In genomic region chr1:102852583-102852982, GRCh38 we compare ENCODE assay signal across 14 cellular contexts.
DNase-seq lines count a peak whose midpoint lies in the region; ATAC-seq and TF ChIP-seq lines count a peak whose summit lies in the region.
"Had no signal": no experiment of that assay in that cellular context is flagged by ENCODE, and none has a peak within 500 bp of the region (broad histone marks: within the 10 kb centered on the region; RNA-seq: fewer than 3 reads in every experiment).

No MANE protein-coding gene starts in this region.

- H4K20me1 ChIP-seq in H9 (ENCODE audit: control insufficient read depth, insufficient read depth, insufficient read length) (no peaks in the 10 kb centered on the region), SK-N-SH (ENCODE audit: insufficient read depth) (no peaks in the 10 kb centered on the region)

- H2BK120ac ChIP-seq in H9 (ENCODE audit: low read depth, low read length, poor library complexity, severe bottlenecking), result no peak overlapping the region

- DNase-seq in H9, result no peak
- DNase-seq in SK-N-SH, result peak; percentile 21
- no peak for DNase-seq in fibroblast of villous mesenchyme (ENCODE audit: low read depth)
- peak; percentile 16 for DNase-seq in superior temporal gyrus (ENCODE audit: extremely low spot score)
- DNase-seq in activated CD4-positive, alpha-beta T cell treated with anti-CD3 and anti-CD28 coated beads for 36 hours, result no peak
- DNase-seq in activated T-helper 1 cell treated with anti-CD3 and anti-CD28 coated beads, Interleukin-12 subunit alpha, Interleukin-12 subunit beta, Interleukin-2, Interleukin-4 antibody, amounts not matched to agents 30 ng/mL and 10 ng/mL and 1 ng/mL, durations not matched to agents 14 hours and 24 hours and 36 hours (ENCODE audit: low spot score), result no peak
- DNase-seq: activated CD4-positive, alpha-beta T cell treated with anti-CD3 and anti-CD28 coated beads, Interleukin-2, amount 10 ng/mL, durations not matched to agents 7 days and 5 days; activated naive CD4-positive, alpha-beta T cell treated with Interleukin-2 at 50 U/mL for 16 hours; CD4-positive, alpha-beta T cell; esophagus squamous epithelium; sigmoid colon; stimulated activated CD4-positive, alpha-beta T cell treated with anti-CD3 and anti-CD28 coated beads, Interleukin-4, amount 100 ng/mL, for 24 hours; stimulated activated CD8-positive, alpha-beta memory T cell treated with anti-CD3 and anti-CD28 coated beads, Interleukin-4, amount 100 ng/mL, for 48 hours had no signal

- POLR2A ChIA-PET in SK-N-SH (lab: Yijun Ruan, JAX), result no interaction called here
- POLR2A ChIA-PET in activated CD4-positive, alpha-beta T cell treated with anti-CD3 and anti-CD28 coated beads for 36 hours (lab: Charles Lee), result no interaction called here

- H3K9ac ChIP-seq in H9 (ENCODE audit: extremely low read depth, insufficient read length, low read length) (no peak overlapping the region), SK-N-SH (no peak overlapping the region)

- H3K27ac Mint-ChIP-seq in H9, result no peak overlapping the region
- no peak overlapping the region for H3K27ac Mint-ChIP-seq in activated CD4-positive, alpha-beta T cell treated with anti-CD3 and anti-CD28 coated beads for 36 hours
- no peak overlapping the region for H3K27ac Mint-ChIP-seq in activated T-helper 1 cell treated with anti-CD3 and anti-CD28 coated beads, Interleukin-12 subunit alpha, Interleukin-12 subunit beta, Interleukin-2, Interleukin-4 antibody, amounts not matched to agents 30 ng/mL and 10 ng/mL and 1 ng/mL, durations not matched to agents 14 hours and 24 hours and 36 hours
- H3K27ac Mint-ChIP-seq: activated CD4-positive, alpha-beta T cell treated with anti-CD3 and anti-CD28 coated beads, Interleukin-2, amount 10 ng/mL, durations not matched to agents 7 days and 5 days; CD4-positive, alpha-beta T cell had no signal

- CTCF ChIA-PET in SK-N-SH (lab: Yijun Ruan, JAX), result interaction anchor here (0.9 kb wide), 1 partner anchor 9 kb away, joined by 3 read pairs; no protein-coding TSS in a partner anchor
- CTCF ChIA-PET in activated CD4-positive, alpha-beta T cell treated with anti-CD3 and anti-CD28 coated beads for 36 hours (lab: Charles Lee), result no interaction called here

- ATAC-seq in activated CD4-positive, alpha-beta T cell treated with anti-CD3 and anti-CD28 coated beads for 36 hours, result no peak
- ATAC-seq in HG02840 (IDR thresholded peaks at IDR 0.05; ENCODE audit: low FRiP score, unreplicated experiment), result no peak

- H3K14ac ChIP-seq in H9 (ENCODE audit: insufficient read depth, low read length), result no peak overlapping the region

- no peak overlapping the region for H2BK5ac ChIP-seq in H9 (ENCODE audit: insufficient read length, low read length)

- no peak overlapping the region for H3K56ac ChIP-seq in H9 (ENCODE audit: insufficient read length, low read depth, low read length)

- no peaks in the 10 kb centered on the region for H3K79me1 ChIP-seq in H9 (ENCODE audit: insufficient read depth, low read depth, low read length, poor library complexity, severe bottlenecking)

- peaks cover 0 to 4% of the 10 kb centered on the region in 2 experiments for H3K36me3 ChIP-seq in SK-N-SH (replicated peaks in 1 of 2; ENCODE audit: control insufficient read depth in 1 of 2, insufficient read depth in 2 of 2, low read length in 1 of 2)
- H3K36me3 ChIP-seq: esophagus squamous epithelium, sigmoid colon had no signal

- no peak overlapping the region for H4K8ac ChIP-seq in H9 (replicated peaks; ENCODE audit: insufficient read length, low read depth, low read length)

- no peak overlapping the region for H3K4ac ChIP-seq in H9 (ENCODE audit: low read depth, low read length)

- H4K5ac ChIP-seq in H9 (ENCODE audit: insufficient read length, low read depth, low read length), result no peak overlapping the region

- H3K4me2 ChIP-seq in H9 (ENCODE audit: insufficient read depth, insufficient read length, low read length) (no peak overlapping the region), SK-N-SH (0 out of 2 replicates have a peak overlapping the region, but pooled peaks have one; percentile 8)

- no peaks in the 10 kb centered on the region for H3K9me2 ChIP-seq in SK-N-SH

- H3K79me2 ChIP-seq in H9 (ENCODE audit: insufficient read depth, low read length) (no peaks in the 10 kb centered on the region), SK-N-SH (ENCODE audit: insufficient read depth) (no peaks in the 10 kb centered on the region)

- no peaks in the 10 kb centered on the region for H3K4me1 ChIP-seq in H9 (ENCODE audit: insufficient read depth, low read length)
- no peaks in the 10 kb centered on the region; a peak in 1 of 4 replicates for H3K4me1 ChIP-seq in SK-N-SH (ENCODE audit: control insufficient read depth in 1 of 2, insufficient read depth in 2 of 2, low read depth in 1 of 2, low read length in 1 of 2)
- H3K4me1 ChIP-seq: esophagus squamous epithelium, sigmoid colon had no signal

- intact Hi-C loops in activated CD4-positive, alpha-beta T cell treated with anti-CD3 and anti-CD28 coated beads for 36 hours (cut with DNase I, micrococcal nuclease), result no loop called here
- intact Hi-C loops in activated T-helper 1 cell treated with anti-CD3 and anti-CD28 coated beads, Interleukin-12 subunit alpha, Interleukin-12 subunit beta, Interleukin-2, Interleukin-4 antibody, amounts not matched to agents 30 ng/mL and 10 ng/mL and 1 ng/mL, durations not matched to agents 14 hours and 24 hours and 36 hours (cut with micrococcal nuclease), result no loop called here

- H3K27ac ChIP-seq in H9 (ENCODE audit: insufficient read length, low read depth, low read length), result no peak overlapping the region
- no peak overlapping the region for H3K27ac ChIP-seq in SK-N-SH (ENCODE audit: low read depth in 2 of 2, low read length in 1 of 2)
- H3K27ac ChIP-seq: esophagus squamous epithelium, sigmoid colon had no signal

- no peak overlapping the region for H2AK5ac ChIP-seq in H9 (ENCODE audit: insufficient read length, low read length)

- TF ChIP-seq CTCF in H9 (conservative IDR thresholded peaks at IDR 0.05) (peak; percentile 18; the same call in 1 of the 3 replicates), SK-N-SH (IDR thresholded peaks at IDR 0.05) (peak; percentile 37), fibroblast of villous mesenchyme (IDR thresholded peaks at IDR 0.05; ENCODE audit: insufficient read depth, low read depth, low read length) (peak; percentile 35)

- H2BK20ac ChIP-seq in H9 (ENCODE audit: low read depth, low read length, poor library complexity, severe bottlenecking), result no peak overlapping the region

- peaks cover 13% of the 10 kb centered on the region for H3F3A ChIP-seq in SK-N-SH (replicated peaks; ENCODE audit: insufficient read depth)

- H3K23me2 ChIP-seq in H9 (ENCODE audit: insufficient read length, low read depth, low read length, poor library complexity, severe bottlenecking), result no peaks in the 10 kb centered on the region

- H3K4me3 ChIP-seq in SK-N-SH (ENCODE audit: low read depth in 2 of 2, low read length in 1 of 2), result no peak overlapping the region
- no peak overlapping the region for H3K4me3 ChIP-seq in fibroblast of villous mesenchyme (ENCODE audit: low read depth, low read length)
- H3K4me3 ChIP-seq: esophagus squamous epithelium, sigmoid colon had no signal

- H2BK15ac ChIP-seq in H9 (ENCODE audit: low read depth, low read length), result no peak overlapping the region

- no peak for TF ChIP-seq EP300 in SK-N-SH (IDR thresholded peaks at IDR 0.05; ENCODE audit: borderline replicate concordance in 1 of 2, low read depth in 1 of 2, low read length in 1 of 2)

- no peak overlapping the region for H3K4me3 Mint-ChIP-seq in H9
- no peak overlapping the region for H3K4me3 Mint-ChIP-seq in activated CD4-positive, alpha-beta T cell treated with anti-CD3 and anti-CD28 coated beads for 36 hours
- H3K4me3 Mint-ChIP-seq in activated T-helper 1 cell treated with anti-CD3 and anti-CD28 coated beads, Interleukin-12 subunit alpha, Interleukin-12 subunit beta, Interleukin-2, Interleukin-4 antibody, amounts not matched to agents 30 ng/mL and 10 ng/mL and 1 ng/mL, durations not matched to agents 14 hours and 24 hours and 36 hours, result no peak overlapping the region
- H3K4me3 Mint-ChIP-seq: activated CD4-positive, alpha-beta T cell treated with anti-CD3 and anti-CD28 coated beads, Interleukin-2, amount 10 ng/mL, durations not matched to agents 7 days and 5 days; CD4-positive, alpha-beta T cell had no signal

- no peak overlapping the region for H3K23ac ChIP-seq in H9 (ENCODE audit: insufficient read length, low read depth, low read length)

- H2AFZ ChIP-seq in H9 (ENCODE audit: low read length) (no peak overlapping the region), SK-N-SH (ENCODE audit: low read depth) (no peak overlapping the region; the same call in 1 of the 2 replicates)

- H3K9me3 ChIP-seq in H9 (ENCODE audit: control insufficient read depth, low read depth, low read length), result no peaks in the 10 kb centered on the region
- H3K9me3 ChIP-seq in SK-N-SH, result peaks cover 8% of the 10 kb centered on the region; the same call in 1 of the 2 replicates
- H3K9me3 ChIP-seq: sigmoid colon had no signal

- no peaks in the 10 kb centered on the region for H3K27me3 Mint-ChIP-seq in H9 (ENCODE audit: low read depth)
- no peaks in the 10 kb centered on the region for H3K27me3 Mint-ChIP-seq in activated CD4-positive, alpha-beta T cell treated with anti-CD3 and anti-CD28 coated beads for 36 hours
- no peaks in the 10 kb centered on the region for H3K27me3 Mint-ChIP-seq in activated T-helper 1 cell treated with anti-CD3 and anti-CD28 coated beads, Interleukin-12 subunit alpha, Interleukin-12 subunit beta, Interleukin-2, Interleukin-4 antibody, amounts not matched to agents 30 ng/mL and 10 ng/mL and 1 ng/mL, durations not matched to agents 14 hours and 24 hours and 36 hours (ENCODE audit: insufficient read depth)
- H3K27me3 Mint-ChIP-seq: activated CD4-positive, alpha-beta T cell treated with anti-CD3 and anti-CD28 coated beads, Interleukin-2, amount 10 ng/mL, durations not matched to agents 7 days and 5 days; CD4-positive, alpha-beta T cell had no signal

- no peak overlapping the region for H3T11ph ChIP-seq in H9 (ENCODE audit: low read length)

- peak; percentile 39 for TF ChIP-seq RAD21 in SK-N-SH (IDR thresholded peaks at IDR 0.05; ENCODE audit: low read length)

- H3K27me3 ChIP-seq in H9 (ENCODE audit: insufficient read depth, low read length), result no peaks in the 10 kb centered on the region
- no peaks in the 10 kb centered on the region for H3K27me3 ChIP-seq in SK-N-SH (ENCODE audit: insufficient read depth)
- H3K27me3 ChIP-seq: esophagus squamous epithelium, sigmoid colon had no signal

- H4K91ac ChIP-seq in H9 (ENCODE audit: insufficient read length, low read depth, low read length), result no peak overlapping the region

- 0 out of 4 replicates have a peak, but pooled peaks cover 0 to 2% of the 10 kb centered on the region in 2 experiments for H3K4me1 Mint-ChIP-seq in H9
- H3K4me1 Mint-ChIP-seq in activated CD4-positive, alpha-beta T cell treated with anti-CD3 and anti-CD28 coated beads for 36 hours, result no peaks in the 10 kb centered on the region
- no peaks in the 10 kb centered on the region for H3K4me1 Mint-ChIP-seq in activated T-helper 1 cell treated with anti-CD3 and anti-CD28 coated beads, Interleukin-12 subunit alpha, Interleukin-12 subunit beta, Interleukin-2, Interleukin-4 antibody, amounts not matched to agents 30 ng/mL and 10 ng/mL and 1 ng/mL, durations not matched to agents 14 hours and 24 hours and 36 hours (ENCODE audit: low read depth)
- H3K4me1 Mint-ChIP-seq: activated CD4-positive, alpha-beta T cell treated with anti-CD3 and anti-CD28 coated beads, Interleukin-2, amount 10 ng/mL, durations not matched to agents 7 days and 5 days had no signal

- peaks cover 31 to 33% of the 10 kb centered on the region in 2 experiments for H3K9me3 Mint-ChIP-seq in H9
- H3K9me3 Mint-ChIP-seq in activated CD4-positive, alpha-beta T cell treated with anti-CD3 and anti-CD28 coated beads for 36 hours (ENCODE audit: low read depth), result peaks cover 12% of the 10 kb centered on the region
- H3K9me3 Mint-ChIP-seq in activated T-helper 1 cell treated with anti-CD3 and anti-CD28 coated beads, Interleukin-12 subunit alpha, Interleukin-12 subunit beta, Interleukin-2, Interleukin-4 antibody, amounts not matched to agents 30 ng/mL and 10 ng/mL and 1 ng/mL, durations not matched to agents 14 hours and 24 hours and 36 hours, result peaks cover 13% of the 10 kb centered on the region

- no peak overlapping the region for H3K18ac ChIP-seq in H9 (ENCODE audit: insufficient read length, low read depth, low read length)

- no CpG with 5 or more reads among the region's 2 CpGs for WGBS in H9 (ENCODE audit: extremely low coverage, insufficient read length, low lambda C conversion rate)
- WGBS in SK-N-SH (ENCODE audit: low lambda C conversion rate), result 70% methylated on average over 2 of the region's 2 CpGs

- H3K36me3 Mint-ChIP-seq in H9 (ENCODE audit: insufficient read depth in 1 of 3, low read depth in 3 of 3), result peaks cover 13 to 26% (median 20%) of the 10 kb centered on the region in 3 experiments
- no peaks in the 10 kb centered on the region for H3K36me3 Mint-ChIP-seq in activated CD4-positive, alpha-beta T cell treated with anti-CD3 and anti-CD28 coated beads for 36 hours (ENCODE audit: low read depth)
- no peaks in the 10 kb centered on the region for H3K36me3 Mint-ChIP-seq in activated T-helper 1 cell treated with anti-CD3 and anti-CD28 coated beads, Interleukin-12 subunit alpha, Interleukin-12 subunit beta, Interleukin-2, Interleukin-4 antibody, amounts not matched to agents 30 ng/mL and 10 ng/mL and 1 ng/mL, durations not matched to agents 14 hours and 24 hours and 36 hours (ENCODE audit: low read depth)

- H2BK12ac ChIP-seq in H9 (ENCODE audit: insufficient read length, low read depth, low read length), result no peak overlapping the region

Comparison
In these comparisons a context has a peak if more than half of its experiments do, and no peak if none do; other contexts are left out.
1. DNase-seq: peak in SK-N-SH (single experiment) and superior temporal gyrus (single experiment); none in H9 (single experiment), fibroblast of villous mesenchyme (single experiment), activated CD4-positive, alpha-beta T cell treated with anti-CD3 and anti-CD28 coated beads for 36 hours (single experiment) and activated T-helper 1 cell treated with anti-CD3 and anti-CD28 coated beads, Interleukin-12 subunit alpha, Interleukin-12 subunit beta, Interleukin-2, Interleukin-4 antibody, amounts not matched to agents 30 ng/mL and 10 ng/mL and 1 ng/mL, durations not matched to agents 14 hours and 24 hours and 36 hours (single experiment).
2. Peak in every context shown above with its lines, with median percentiles within 50 percentile points of each other: CTCF ChIP-seq.